In the genomic region with DNA sequence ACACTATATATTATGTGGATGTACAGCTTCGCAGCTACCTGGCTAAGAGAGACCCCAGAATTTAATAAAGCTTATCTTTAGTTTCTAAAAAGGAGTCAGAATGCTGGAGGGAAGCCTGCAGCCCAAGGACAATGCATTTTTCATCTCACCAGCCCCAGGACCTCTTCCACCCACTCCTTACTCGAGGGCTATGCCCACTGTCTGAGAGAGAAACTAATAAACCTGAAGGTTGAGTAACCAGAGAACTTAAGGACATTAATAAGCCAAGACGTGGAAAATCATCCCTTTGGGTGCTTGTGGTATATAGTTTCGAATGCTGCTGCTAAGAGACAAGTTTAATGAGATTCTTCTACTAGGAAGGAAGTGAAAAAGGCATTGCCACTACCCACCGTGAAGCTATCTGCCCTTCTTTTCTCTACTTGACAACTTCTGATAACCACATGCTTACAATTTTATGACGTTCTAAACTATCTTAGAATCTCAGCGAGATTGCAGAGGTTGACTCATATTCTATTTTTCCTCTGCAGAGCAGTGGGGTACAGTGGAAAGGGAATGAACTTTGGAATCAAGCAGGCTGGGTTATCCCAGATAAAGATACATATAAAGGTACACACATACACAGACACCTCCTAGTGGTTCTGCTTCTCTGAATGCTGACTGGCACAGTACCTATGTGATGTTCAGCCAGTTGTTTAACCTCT, we compare ENCODE assay signal across 8 cellular contexts. TPM values are rescaled to one million over a fixed set of nuclear protein-coding genes. Genes with fewer than 3 reads are reported as not detected.
DNase-seq lines count a peak whose midpoint lies in the region; ATAC-seq and TF ChIP-seq lines count a peak whose summit lies in the region.

No MANE protein-coding gene starts in this region.

- peak overlapping the region; percentile 60 for H2AFZ ChIP-seq in mammary epithelial cell (ENCODE audit: low read depth, low read length)

- H3K27ac Mint-ChIP-seq in MCF 10A (ENCODE audit: low read depth, unreplicated experiment) = peak overlapping the region; percentile 74

- peaks cover 25% of the 10 kb centered on the region for H3K4me1 Mint-ChIP-seq in MCF 10A (ENCODE audit: insufficient read depth, unreplicated experiment)

- 5% methylated on average over 6 of the region's 7 CpGs for WGBS in mammary epithelial cell (ENCODE audit: low coverage, missing lambda C conversion rate)
- 23 to 41% methylated on average over 7 of the region's 7 CpGs for WGBS in transverse colon (ENCODE audit: low coverage in 1 of 2), 2 donors
- WGBS in gastroesophageal sphincter (ENCODE audit: low coverage in 1 of 2), 2 donors = 71 to 77% methylated on average over 7 of the region's 7 CpGs

- H3K9ac ChIP-seq in mammary epithelial cell (ENCODE audit: insufficient read depth, low read length) = no peak overlapping the region

- H4K20me1 ChIP-seq in mammary epithelial cell (ENCODE audit: insufficient read depth, low read length) = no peaks in the 10 kb centered on the region

- H3K9me3 Mint-ChIP-seq in MCF 10A (ENCODE audit: unreplicated experiment) = no peaks in the 10 kb centered on the region

- peaks cover 0 to 6% of the 10 kb centered on the region in 2 donors for H3K4me1 ChIP-seq in breast epithelium
- H3K4me1 ChIP-seq in mammary epithelial cell (ENCODE audit: insufficient read depth, low read length) = peaks cover 26% of the 10 kb centered on the region
- peaks cover 23 to 64% (median 45%) of the 10 kb centered on the region in 4 donors for H3K4me1 ChIP-seq in transverse colon
- H3K4me1 ChIP-seq in gastroesophageal sphincter = peaks cover 5 to 65% (median 12%) of the 10 kb centered on the region in 3 donors

- TF ChIP-seq CTCF in MCF 10A (IDR thresholded peaks at IDR 0.05; ENCODE audit: unreplicated experiment) (peak; percentile 19), breast epithelium (IDR thresholded peaks at IDR 0.05) (peak in 1 of 3 donors; percentile 9), mammary epithelial cell (conservative IDR thresholded peaks at IDR 0.05 in 1 of 2, IDR thresholded peaks at IDR 0.05 in 1 of 2; ENCODE audit: extremely low read depth in 1 of 2, insufficient read depth in 1 of 2, low read depth in 1 of 2, low read length in 2 of 2) (peak in 1 of 2 donors; percentile 35), transverse colon (IDR thresholded peaks at IDR 0.05) (peak in 3 of 5 experiments; percentile 19 to 57 (median 35)), gastroesophageal sphincter (IDR thresholded peaks at IDR 0.05) (no peak)

- BruUV-seq in MCF 10A (replicated peaks; lab: Mats Ljungman, UMichigan) (no TSS peak), mammary epithelial cell (replicated peaks; lab: Mats Ljungman, UMichigan) (no TSS peak)

- TF ChIP-seq EP300 in transverse colon (IDR thresholded peaks at IDR 0.05; ENCODE audit: low read depth) = no peak
- TF ChIP-seq EP300 in gastroesophageal sphincter (IDR thresholded peaks at IDR 0.05) = no peak

- no peaks in the 10 kb centered on the region for H3K36me3 ChIP-seq in breast epithelium
- H3K36me3 ChIP-seq in mammary epithelial cell (ENCODE audit: insufficient read depth, low read length) = no peaks in the 10 kb centered on the region
- no peaks in the 10 kb centered on the region for H3K36me3 ChIP-seq in transverse colon
- no peaks in the 10 kb centered on the region for H3K36me3 ChIP-seq in gastroesophageal sphincter

- H3K4me3 ChIP-seq in breast epithelium = peak overlapping the region in 1 of 3 donors; percentile 36
- no peak overlapping the region for H3K4me3 ChIP-seq in mammary epithelial cell (replicated peaks in 1 of 3; ENCODE audit: insufficient read depth in 1 of 3, low read depth in 2 of 3, low read length in 3 of 3)
- H3K4me3 ChIP-seq in transverse colon = no peak overlapping the region
- H3K4me3 ChIP-seq in gastroesophageal sphincter = no peak overlapping the region

- in situ Hi-C loops in mammary epithelial cell (cut with MboI; ENCODE audit: low sequenced_read_pairs in 2 of 2) = no loop called here
- in situ Hi-C loops in transverse colon (cut with MboI; ENCODE audit: low pct_ligation_motif_present in 1 of 4, low pct_unique_long_range_greater_than_20kb in 1 of 4, low sequenced_read_pairs in 3 of 4) = no loop called here

- H3K4me3 Mint-ChIP-seq in MCF 10A (ENCODE audit: unreplicated experiment) = peak overlapping the region; percentile 6

- dilution Hi-C loops in mammary epithelial cell (cut with HindIII; ENCODE audit: low sequenced_read_pairs) = no loop called here

- CTCF ChIA-PET in MCF 10A (lab: Yijun Ruan, JAX) = interaction anchor here (0.5 to 2.6 kb wide), 5 partner anchors 13 to 1123 kb away, joined by 3 to 12 read pairs (median 3); no protein-coding TSS in a partner anchor
- CTCF ChIA-PET in mammary epithelial cell (lab: Charles Lee; ENCODE audit: low non-redundant PET) = interaction anchor here (0.9 kb wide), 1 partner anchor 230 kb away, joined by 3 read pairs; a partner anchor contains a TSS

- H3K9me3 ChIP-seq in breast epithelium (no peaks in the 10 kb centered on the region), mammary epithelial cell (replicated peaks; ENCODE audit: insufficient read depth, low read length) (no peaks in the 10 kb centered on the region), transverse colon (no peaks in the 10 kb centered on the region), gastroesophageal sphincter (no peaks in the 10 kb centered on the region)

- peak overlapping the region in 1 of 2 donors; percentile 22 for H3K27ac ChIP-seq in breast epithelium
- H3K27ac ChIP-seq in mammary epithelial cell (ENCODE audit: insufficient read depth, low read depth, low read length) = no peak overlapping the region
- peak overlapping the region; percentile 33 to 55 (median 42) for H3K27ac ChIP-seq in transverse colon
- H3K27ac ChIP-seq in gastroesophageal sphincter = no peak overlapping the region

- peaks cover 56% of the 10 kb centered on the region for H3K79me2 ChIP-seq in mammary epithelial cell (ENCODE audit: insufficient read depth, low read length)

- no peaks in the 10 kb centered on the region for H3K27me3 ChIP-seq in breast epithelium
- no peaks in the 10 kb centered on the region for H3K27me3 ChIP-seq in mammary epithelial cell (ENCODE audit: insufficient read depth, low read length)
- no peaks in the 10 kb centered on the region for H3K27me3 ChIP-seq in transverse colon
- H3K27me3 ChIP-seq in gastroesophageal sphincter = no peaks in the 10 kb centered on the region

- H3K4me2 ChIP-seq in mammary epithelial cell (ENCODE audit: insufficient read depth, low read depth, low read length) = peak overlapping the region; percentile 43

- POLR2A ChIA-PET in MCF 10A (lab: Yijun Ruan, JAX) = interaction anchor here (0.5 to 1.3 kb wide), 3 partner anchors 16 to 75 kb away, joined by 3 read pairs; no protein-coding TSS in a partner anchor

- TF ChIP-seq POLR2A in breast epithelium (IDR thresholded peaks at IDR 0.05) (no peak), transverse colon (IDR thresholded peaks at IDR 0.05) (no peak), gastroesophageal sphincter (IDR thresholded peaks at IDR 0.05) (no peak)

- DNase-seq in MCF 10A (ENCODE audit: unreplicated experiment) = peak; percentile 24
- no peak for DNase-seq in breast epithelium (ENCODE audit: low spot score in 2 of 2)
- DNase-seq in mammary epithelial cell = peak; percentile 24
- DNase-seq in transverse colon = no peak
- DNase-seq in activated gamma-delta T cell treated with Interleukin-2 at 50 U/mL for 16 hours = no peak
- no peak for DNase-seq in 8988T

- peaks cover 6% of the 10 kb centered on the region for H3K36me3 Mint-ChIP-seq in MCF 10A (ENCODE audit: insufficient read depth, unreplicated experiment)

- ATAC-seq in HG03558 (IDR thresholded peaks at IDR 0.05; ENCODE audit: extremely low read depth, unreplicated experiment) (peak; percentile 30), gastroesophageal sphincter (no peak)

- H3K27me3 Mint-ChIP-seq in MCF 10A (ENCODE audit: insufficient read depth, unreplicated experiment) = no peaks in the 10 kb centered on the region

- intact Hi-C loops in MCF 10A (cut with micrococcal nuclease) (no loop called here), breast epithelium (cut with DNase I; ENCODE audit: low total_unique reads) (loop anchor here (10.0 kb wide), 1 partner anchor 78 kb away; no protein-coding TSS in a partner anchor), mammary epithelial cell (cut with micrococcal nuclease) (no loop called here), transverse colon (cut with DNase I; ENCODE audit: low total_unique reads) (no loop called here)

RNA-seq across cellular contexts. Expression of a gene that starts 3.3 kb away (rescaled TPM):
- total RNA-seq in MCF 10A (2022) (28.6 and 34.0 TPM in 2 replicates), breast epithelium (10 to 100 TPM; 68.5 to 88.8 (median 76.0) TPM), mammary epithelial cell (10 to 100 TPM; 35.7 to 93.2 TPM), transverse colon (100 to 1,000 TPM in 2 of 4 donors, 10 to 100 TPM in 1, 1 to 10 TPM in 1; 9.2 to 192 (median 107) TPM), gastroesophageal sphincter (10 to 100 TPM; 61.0 to 96.7 (median 69.3) TPM)
- polyA plus RNA-seq in mammary epithelial cell = 12.8 TPM
- 29.2 TPM for polyA minus RNA-seq in mammary epithelial cell

Comparison
In these comparisons a context has a peak if more than half of its experiments do, and no peak if none do; other contexts are left out.
1. DNase-seq: peak in MCF 10A (single experiment) and mammary epithelial cell (single experiment); none in breast epithelium (0 of 2), transverse colon (single experiment), activated gamma-delta T cell treated with Interleukin-2 at 50 U/mL for 16 hours (single experiment) and 8988T (single experiment).
2. CTCF ChIP-seq: peak in MCF 10A (single experiment) and transverse colon (3 of 5); none in gastroesophageal sphincter (0 of 4).
3. H3K27ac ChIP-seq: peak in transverse colon (4 of 4); none in mammary epithelial cell (single experiment) and gastroesophageal sphincter (0 of 4).